Comparison of ENCODE assay signal across 24 cellular contexts in the genomic region with DNA sequence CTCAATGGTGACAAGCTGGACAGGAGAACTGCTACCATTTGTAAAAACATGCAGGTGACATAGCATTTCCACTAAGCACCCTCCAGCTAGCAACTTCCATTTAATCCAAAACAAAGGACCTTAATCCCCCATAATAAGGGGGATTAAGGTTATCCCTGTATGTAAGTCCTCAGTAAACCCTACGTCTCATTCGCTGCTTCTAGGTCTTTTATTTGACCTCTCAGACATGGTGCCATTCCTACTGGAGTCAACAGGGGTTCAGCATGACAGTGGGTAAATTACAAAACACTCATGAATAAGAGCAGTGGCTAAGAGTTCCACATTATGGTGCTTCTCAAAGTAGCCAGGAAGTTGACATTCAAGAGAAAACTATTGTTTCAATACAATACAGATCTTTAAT.
"Had no signal": no experiment of that assay in that cellular context is flagged by ENCODE, and none has a peak within 500 bp of the region (broad histone marks: within the 10 kb centered on the region; RNA-seq: fewer than 3 reads in every experiment).

No MANE protein-coding gene starts in this region.

- H3K27me3 ChIP-seq: ascending aorta, neutrophil, right lobe of liver, uterus had no signal

- H3K9me3 ChIP-seq: ascending aorta, left ventricle myocardium inferior, neutrophil, right lobe of liver, uterus had no signal

- H3K4me3 Mint-ChIP-seq: activated naive CD4-positive, alpha-beta T cell treated with anti-CD3 and anti-CD28 coated beads, Interleukin-2, amount 10 ng/mL, durations not matched to agents 7 days and 5 days; activated naive CD8-positive, alpha-beta T cell treated with anti-CD3 and anti-CD28 coated beads, Interleukin-2, amount 10 ng/mL, durations not matched to agents 7 days and 5 days; activated T-helper 1 cell treated with anti-CD3 and anti-CD28 coated beads, Interleukin-12 subunit alpha, Interleukin-12 subunit beta, Interleukin-2, Interleukin-4 antibody, amounts not matched to agents 30 ng/mL and 10 ng/mL and 1 ng/mL, durations not matched to agents 14 hours and 24 hours and 36 hours; brain; nephron; stimulated activated naive CD8-positive, alpha-beta T cell treated with anti-CD3 and anti-CD28 coated beads, Interleukin-15, Interleukin-2, amounts not matched to agents 100 ng/mL and 50 ng/mL, for 24 hours; T-helper 2 cell treated with Interferon-gamma antibody and Interleukin-4, amounts not matched to agents 5 μg/mL and 100 μg/mL, for 36 hours; type B pancreatic cell had no signal

- H3K4me3 ChIP-seq: ascending aorta, left ventricle myocardium inferior, lung, right lobe of liver, uterus had no signal

- ATAC-seq: right lobe of liver had no signal

- H3K36me3 ChIP-seq: ascending aorta, left ventricle myocardium inferior, neutrophil, right lobe of liver, uterus had no signal

- H3K27ac ChIP-seq: ascending aorta, epithelial cell of prostate, left ventricle myocardium inferior, neutrophil, right lobe of liver, uterus had no signal

- H3K4me1 ChIP-seq: right lobe of liver, uterus had no signal

- DNase-seq: activated CD4-positive, alpha-beta T cell treated with anti-CD3 and anti-CD28 coated beads for 4 hours; activated CD4-positive, alpha-beta T cell treated with anti-CD3 and anti-CD28 coated beads, Interleukin-2, amount 50 U/mL, for 4 hours; activated CD8-positive, alpha-beta memory T cell treated with anti-CD3 and anti-CD28 coated beads, Interleukin-2, amount 50 U/mL, for 4 hours; activated effector memory CD4-positive, alpha-beta T cell treated with anti-CD3 and anti-CD28 coated beads, Interleukin-2, amount 50 U/mL, for 16 hours; activated naive CD4-positive, alpha-beta T cell treated with anti-CD3 and anti-CD28 coated beads, Interleukin-2, amount 10 ng/mL, durations not matched to agents 7 days and 5 days; activated naive CD8-positive, alpha-beta T cell treated with anti-CD3 and anti-CD28 coated beads, Interleukin-2, amount 10 ng/mL, durations not matched to agents 7 days and 5 days; activated T-cell treated with anti-CD3 and anti-CD28 coated beads, Interleukin-2, amount 50 U/mL, for 1 hour; caudate nucleus; glutamatergic neuron; left ventricle myocardium inferior; right lobe of liver; stimulated activated CD4-positive, alpha-beta T cell treated with anti-CD3 and anti-CD28 coated beads, Interleukin-4, amount 100 ng/mL, for 1 hour; T-helper 1 cell; uterus had no signal

- H3K27ac Mint-ChIP-seq: activated naive CD4-positive, alpha-beta T cell treated with anti-CD3 and anti-CD28 coated beads, Interleukin-2, amount 10 ng/mL, durations not matched to agents 7 days and 5 days; activated naive CD8-positive, alpha-beta T cell treated with anti-CD3 and anti-CD28 coated beads, Interleukin-2, amount 10 ng/mL, durations not matched to agents 7 days and 5 days; activated T-helper 1 cell treated with anti-CD3 and anti-CD28 coated beads, Interleukin-12 subunit alpha, Interleukin-12 subunit beta, Interleukin-2, Interleukin-4 antibody, amounts not matched to agents 30 ng/mL and 10 ng/mL and 1 ng/mL, durations not matched to agents 14 hours and 24 hours and 36 hours; brain; nephron; stimulated activated naive CD8-positive, alpha-beta T cell treated with anti-CD3 and anti-CD28 coated beads, Interleukin-15, Interleukin-2, amounts not matched to agents 100 ng/mL and 50 ng/mL, for 24 hours; T-helper 2 cell treated with Interferon-gamma antibody and Interleukin-4, amounts not matched to agents 5 μg/mL and 100 μg/mL, for 36 hours; type B pancreatic cell had no signal

- H3K9me3 Mint-ChIP-seq: activated naive CD8-positive, alpha-beta T cell treated with anti-CD3 and anti-CD28 coated beads, Interleukin-2, amount 10 ng/mL, durations not matched to agents 7 days and 5 days; activated T-helper 1 cell treated with anti-CD3 and anti-CD28 coated beads, Interleukin-12 subunit alpha, Interleukin-12 subunit beta, Interleukin-2, Interleukin-4 antibody, amounts not matched to agents 30 ng/mL and 10 ng/mL and 1 ng/mL, durations not matched to agents 14 hours and 24 hours and 36 hours; stimulated activated naive CD8-positive, alpha-beta T cell treated with anti-CD3 and anti-CD28 coated beads, Interleukin-15, Interleukin-2, amounts not matched to agents 100 ng/mL and 50 ng/mL, for 24 hours; T-helper 2 cell treated with Interferon-gamma antibody and Interleukin-4, amounts not matched to agents 5 μg/mL and 100 μg/mL, for 36 hours; type B pancreatic cell had no signal

- H3K27me3 Mint-ChIP-seq: activated naive CD4-positive, alpha-beta T cell treated with anti-CD3 and anti-CD28 coated beads, Interleukin-2, amount 10 ng/mL, durations not matched to agents 7 days and 5 days; activated naive CD8-positive, alpha-beta T cell treated with anti-CD3 and anti-CD28 coated beads, Interleukin-2, amount 10 ng/mL, durations not matched to agents 7 days and 5 days; brain; type B pancreatic cell had no signal

- H3K36me3 Mint-ChIP-seq: activated naive CD4-positive, alpha-beta T cell treated with anti-CD3 and anti-CD28 coated beads, Interleukin-2, amount 10 ng/mL, durations not matched to agents 7 days and 5 days; activated naive CD8-positive, alpha-beta T cell treated with anti-CD3 and anti-CD28 coated beads, Interleukin-2, amount 10 ng/mL, durations not matched to agents 7 days and 5 days; brain; type B pancreatic cell had no signal

- H3K4me1 Mint-ChIP-seq: activated naive CD4-positive, alpha-beta T cell treated with anti-CD3 and anti-CD28 coated beads, Interleukin-2, amount 10 ng/mL, durations not matched to agents 7 days and 5 days; activated naive CD8-positive, alpha-beta T cell treated with anti-CD3 and anti-CD28 coated beads, Interleukin-2, amount 10 ng/mL, durations not matched to agents 7 days and 5 days had no signal
